11 cellular contexts compared by ENCODE assay signal in the genomic region with DNA sequence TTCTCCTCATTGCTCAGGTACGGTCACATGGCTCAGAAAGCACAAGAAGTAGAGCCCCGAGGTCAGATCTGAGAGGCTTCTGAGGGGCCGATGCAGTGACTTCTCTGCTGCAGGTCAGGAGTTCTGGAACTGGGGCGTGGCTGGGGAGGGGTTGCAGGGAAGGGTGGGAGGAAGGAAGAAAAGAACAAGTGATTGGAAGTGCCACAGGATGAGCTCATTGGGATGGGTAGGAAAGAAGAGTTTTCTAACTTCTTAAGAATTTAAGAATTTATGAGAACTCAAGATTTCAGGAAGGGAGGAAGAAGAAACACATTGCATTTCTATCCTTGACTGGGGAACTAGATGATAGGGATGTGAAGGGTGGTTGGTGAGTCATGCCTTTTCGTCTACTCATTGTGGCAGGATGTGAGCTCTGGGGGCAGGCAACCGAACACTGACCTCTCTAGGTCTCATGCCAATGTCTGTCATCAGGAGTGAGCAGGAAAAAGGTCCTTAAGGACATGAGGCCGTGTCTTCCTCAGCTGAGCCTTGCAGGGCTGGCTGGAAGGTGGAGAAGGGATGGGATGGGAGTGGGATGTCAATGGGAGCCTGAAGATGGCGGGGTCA. TPM values are rescaled to one million over a fixed set of nuclear protein-coding genes. Genes with fewer than 3 reads are reported as not detected.
DNase-seq lines count a peak whose midpoint lies in the region; ATAC-seq and TF ChIP-seq lines count a peak whose summit lies in the region.
"Had no signal": no experiment of that assay in that cellular context is flagged by ENCODE, and none has a peak within 500 bp of the region (broad histone marks: within the 10 kb centered on the region; RNA-seq: fewer than 3 reads in every experiment).

No MANE protein-coding gene starts in this region.

- H3K36me3 ChIP-seq in neuronal stem cell (replicated peaks in 1 of 2; ENCODE audit: control insufficient read depth in 2 of 2, insufficient read depth in 2 of 2, low read length in 2 of 2) (no peaks in the 10 kb centered on the region), gastroesophageal sphincter (no peaks in the 10 kb centered on the region)

- no peak overlapping the region for H3K4ac ChIP-seq in neuronal stem cell (ENCODE audit: low read length)

- TF ChIP-seq EP300 in gastroesophageal sphincter (IDR thresholded peaks at IDR 0.05): no peak

- no peak overlapping the region for H3K4me3 ChIP-seq in neuronal stem cell (ENCODE audit: low read length in 2 of 2)
- no peak overlapping the region for H3K4me3 ChIP-seq in gastroesophageal sphincter

- peak overlapping the region; percentile 22 for H3K23ac ChIP-seq in neuronal stem cell (ENCODE audit: low read depth, low read length, poor library complexity)

- no peak overlapping the region for H2BK12ac ChIP-seq in neuronal stem cell (ENCODE audit: low read length)

- no peak for TF ChIP-seq CTCF in gastroesophageal sphincter (IDR thresholded peaks at IDR 0.05)

- no peak overlapping the region for H2AK5ac ChIP-seq in neuronal stem cell (ENCODE audit: low read depth, low read length)

- H3K4me2 ChIP-seq in neuronal stem cell (ENCODE audit: insufficient read depth, low read length, poor library complexity, severe bottlenecking): no peak overlapping the region

- ATAC-seq in gastroesophageal sphincter (no peak), HG03039 (IDR thresholded peaks at IDR 0.05; ENCODE audit: unreplicated experiment) (no peak)
- ATAC-seq: activated CD8-positive, alpha-beta memory T cell treated with anti-CD3 and anti-CD28 coated beads, Interleukin-2, amount 10 ng/mL, durations not matched to agents 7 days and 5 days; left lobe of liver had no signal

- H3K9ac ChIP-seq in neuronal stem cell (ENCODE audit: low read depth, low read length, poor library complexity): no peak overlapping the region

- no peak overlapping the region for H4K8ac ChIP-seq in neuronal stem cell (ENCODE audit: low read depth, low read length)

- no peak overlapping the region for H4K91ac ChIP-seq in neuronal stem cell (ENCODE audit: low read depth, low read length, poor library complexity)

- WGBS in neuronal stem cell (ENCODE audit: extremely low coverage in 2 of 2, insufficient read length in 2 of 2, insufficient replicate concordance in 1 of 2), 2 donors: no CpG with 5 or more reads among the region's 8 CpGs
- 42 to 49% methylated on average over 6 to 8 of the region's 8 CpGs for WGBS in gastroesophageal sphincter (ENCODE audit: low coverage in 1 of 2), 2 donors

- DNase-seq in GM03348 (ENCODE audit: low spot score) (peak; percentile 78), NCI-H226 (peak; percentile 96), amniotic stem cell (lab: John Stamatoyannopoulos, UW) (peak; percentile 16), neuronal stem cell (ENCODE audit: low spot score) (no peak), SK-N-DZ (ENCODE audit: low spot score) (no peak), NCI-H146 treated with DMSO at 0.1 percent for 48 hours (lab: John Stamatoyannopoulos, UW; ENCODE audit: unreplicated experiment) (no peak)
- DNase-seq: activated CD8-positive, alpha-beta memory T cell treated with anti-CD3 and anti-CD28 coated beads, Interleukin-2, amount 10 ng/mL, durations not matched to agents 7 days and 5 days; retina had no signal

- H2BK120ac ChIP-seq in neuronal stem cell (ENCODE audit: low read depth, low read length): no peak overlapping the region

- H3K27me3 ChIP-seq in neuronal stem cell (ENCODE audit: control insufficient read depth in 3 of 3, insufficient read depth in 3 of 3, low read depth in 1 of 3, low read length in 3 of 3): peaks cover 0 to 51% (median 18%) of the 10 kb centered on the region in 3 experiments
- peaks cover 46% of the 10 kb centered on the region for H3K27me3 ChIP-seq in gastroesophageal sphincter

- no peak overlapping the region for H3K18ac ChIP-seq in neuronal stem cell (ENCODE audit: low read length)

- no peaks in the 10 kb centered on the region for H3K79me1 ChIP-seq in neuronal stem cell (ENCODE audit: low read depth, low read length)

- no peak overlapping the region for H2BK15ac ChIP-seq in neuronal stem cell (ENCODE audit: low read length)

- H3K4me1 ChIP-seq in neuronal stem cell (ENCODE audit: control insufficient read depth in 2 of 2, insufficient read depth in 1 of 2, low read depth in 1 of 2, low read length in 2 of 2) (peaks cover 3 to 4% of the 10 kb centered on the region in 2 donors), gastroesophageal sphincter (peaks cover 0 to 14% (median 4%) of the 10 kb centered on the region in 3 donors)

- no peak overlapping the region for H2BK5ac ChIP-seq in neuronal stem cell (ENCODE audit: low read length)

- TF ChIP-seq POLR2A in gastroesophageal sphincter (IDR thresholded peaks at IDR 0.05): no peak

- H2AFZ ChIP-seq in neuronal stem cell (ENCODE audit: low read length): no peak overlapping the region

- H3K27ac ChIP-seq in neuronal stem cell (replicated peaks; ENCODE audit: low read length) (no peak overlapping the region), gastroesophageal sphincter (no peak overlapping the region)

- H3K14ac ChIP-seq in neuronal stem cell (ENCODE audit: low read length): no peak overlapping the region

- no peaks in the 10 kb centered on the region for H3K9me3 ChIP-seq in neuronal stem cell (replicated peaks in 1 of 2; ENCODE audit: control insufficient read depth in 2 of 2, insufficient read depth in 1 of 2, low read depth in 1 of 2, low read length in 2 of 2)
- H3K9me3 ChIP-seq in gastroesophageal sphincter: no peaks in the 10 kb centered on the region

RNA-seq across cellular contexts. Expression of gene FCRLB, which starts 0.5 kb away (rescaled TPM):
- polyA plus RNA-seq in neuronal stem cell (2013, experiment 1 of 2): 0.40 TPM
- 0.40 TPM for polyA plus RNA-seq in neuronal stem cell (2013, experiment 2 of 2)
- total RNA-seq in gastroesophageal sphincter: under 1 TPM in 3 of 4 donors, not detected in 1; 0.15 to 0.81 (median 0.23) TPM
- 0.29 TPM in 1 of 2 replicates, not detected in the other for polyA plus RNA-seq in SK-N-DZ (2014; cell fraction: cytosol; rRNA removed)
- polyA plus RNA-seq in SK-N-DZ (2014; cell fraction: nucleus; rRNA removed): 0.97 TPM in 1 of 2 replicates, not detected in the other

RNA-seq across cellular contexts. Expression of gene FCRLA, which starts 14.8 kb away (rescaled TPM):
- polyA plus RNA-seq in neuronal stem cell (2013, experiment 1 of 2): not detected
- polyA plus RNA-seq in neuronal stem cell (2013, experiment 2 of 2): not detected
- total RNA-seq in gastroesophageal sphincter: not detected
- polyA plus RNA-seq in SK-N-DZ (2014; cell fraction: cytosol; rRNA removed): not detected in 2 replicates
- polyA plus RNA-seq in SK-N-DZ (2014; cell fraction: nucleus; rRNA removed): not detected in 2 replicates
- total RNA-seq: activated CD8-positive, alpha-beta memory T cell treated with anti-CD3 and anti-CD28 coated beads, Interleukin-2, amount 10 ng/mL, durations not matched to agents 7 days and 5 days; left lobe of liver had no signal

RNA-seq across cellular contexts. Expression of gene DUSP12, which starts 27.7 kb away (rescaled TPM):
- polyA plus RNA-seq in neuronal stem cell (2013, experiment 1 of 2): 40.0 TPM
- 40.3 TPM for polyA plus RNA-seq in neuronal stem cell (2013, experiment 2 of 2)
- 10 to 100 TPM; 16.8 to 31.8 (median 24.7) TPM for total RNA-seq in gastroesophageal sphincter
- polyA plus RNA-seq in SK-N-DZ (2014; cell fraction: cytosol; rRNA removed): 157 and 158 TPM in 2 replicates
- polyA plus RNA-seq in SK-N-DZ (2014; cell fraction: nucleus; rRNA removed): 99.8 and 159 TPM in 2 replicates

RNA-seq across cellular contexts. Expression of gene ATF6, which starts 44.3 kb away (rescaled TPM):
- polyA plus RNA-seq in neuronal stem cell (2013, experiment 1 of 2): 12.4 TPM
- polyA plus RNA-seq in neuronal stem cell (2013, experiment 2 of 2): 13.0 TPM
- 10 to 100 TPM; 28.6 to 32.4 (median 29.7) TPM for total RNA-seq in gastroesophageal sphincter
- 14.4 and 16.7 TPM in 2 replicates for polyA plus RNA-seq in SK-N-DZ (2014; cell fraction: cytosol; rRNA removed)
- polyA plus RNA-seq in SK-N-DZ (2014; cell fraction: nucleus; rRNA removed): 7.1 and 7.8 TPM in 2 replicates

RNA-seq across cellular contexts. Expression of gene FCGR2B, which starts 58.9 kb away (rescaled TPM):
- 0.01 TPM for polyA plus RNA-seq in neuronal stem cell (2013, experiment 1 of 2)
- polyA plus RNA-seq in neuronal stem cell (2013, experiment 2 of 2): 0.07 TPM
- 10 to 100 TPM; 10.1 to 30.9 (median 20.6) TPM for total RNA-seq in gastroesophageal sphincter
- polyA plus RNA-seq in SK-N-DZ (2014; cell fraction: cytosol; rRNA removed): not detected in 2 replicates
- polyA plus RNA-seq in SK-N-DZ (2014; cell fraction: nucleus; rRNA removed): not detected in 2 replicates

Comparison
In these comparisons a context has a peak if more than half of its experiments do, and no peak if none do; other contexts are left out.
1. DNase-seq: peak in GM03348 (single experiment), NCI-H226 (single experiment) and amniotic stem cell (single experiment); none in neuronal stem cell (single experiment), SK-N-DZ (single experiment) and NCI-H146 treated with DMSO at 0.1 percent for 48 hours (single experiment).